In the genomic region with DNA sequence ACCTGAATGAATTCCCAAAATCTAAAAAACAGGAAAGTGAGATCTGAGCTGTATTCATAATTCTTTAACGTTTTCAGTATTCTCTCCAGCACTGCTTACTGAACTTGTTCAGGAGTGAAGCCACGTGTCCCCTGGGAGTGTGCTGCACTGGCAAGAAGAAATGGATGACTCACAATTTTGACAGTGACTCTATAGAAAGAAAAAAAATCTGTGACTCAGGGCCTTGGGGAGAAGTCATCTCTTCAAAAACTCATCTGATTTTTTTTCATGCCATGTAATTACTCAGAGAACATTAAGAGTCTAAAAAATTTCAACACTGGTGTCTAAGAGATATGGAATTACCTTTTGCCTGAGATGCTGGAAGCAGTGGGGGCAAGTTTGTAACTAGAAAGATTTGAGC, we compare ENCODE assay signal across 10 cellular contexts. TPM values are rescaled to one million over a fixed set of nuclear protein-coding genes. Genes with fewer than 3 reads are reported as not detected.
DNase-seq lines count a peak whose midpoint lies in the region; ATAC-seq, FAIRE-seq and TF ChIP-seq lines count a peak whose summit lies in the region.
"Had no signal": no experiment of that assay in that cellular context is flagged by ENCODE, and none has a peak within 500 bp of the region (broad histone marks: within the 10 kb centered on the region; RNA-seq: fewer than 3 reads in every experiment).

No MANE protein-coding gene starts in this region.

- H3K4me3 Mint-ChIP-seq in glutamatergic neuron (ENCODE audit: unreplicated experiment), result no peak overlapping the region
- no peak overlapping the region for H3K4me3 Mint-ChIP-seq in type B pancreatic cell
- H3K4me3 Mint-ChIP-seq: activated T-helper 1 cell treated with anti-CD3 and anti-CD28 coated beads, Interleukin-12 subunit alpha, Interleukin-12 subunit beta, Interleukin-2, Interleukin-4 antibody, amounts not matched to agents 30 ng/mL and 10 ng/mL and 1 ng/mL, durations not matched to agents 14 hours and 24 hours and 36 hours had no signal

- H3K27ac Mint-ChIP-seq in glutamatergic neuron (ENCODE audit: unreplicated experiment) (no peak overlapping the region), type B pancreatic cell (no peak overlapping the region)
- H3K27ac Mint-ChIP-seq: activated T-helper 1 cell treated with anti-CD3 and anti-CD28 coated beads, Interleukin-12 subunit alpha, Interleukin-12 subunit beta, Interleukin-2, Interleukin-4 antibody, amounts not matched to agents 30 ng/mL and 10 ng/mL and 1 ng/mL, durations not matched to agents 14 hours and 24 hours and 36 hours had no signal

- H3K4me1 Mint-ChIP-seq in glutamatergic neuron (ENCODE audit: low read depth, unreplicated experiment) (peaks cover 17% of the 10 kb centered on the region), type B pancreatic cell (ENCODE audit: unreplicated experiment) (peaks cover 13% of the 10 kb centered on the region)

- peaks cover 4% of the 10 kb centered on the region for H3K27me3 Mint-ChIP-seq in glutamatergic neuron (ENCODE audit: unreplicated experiment)
- H3K27me3 Mint-ChIP-seq in type B pancreatic cell, result peaks cover 5% of the 10 kb centered on the region

- DNase-seq in AG08395 (ENCODE audit: low spot score) (peak; percentile 91), H4 (ENCODE audit: low spot score) (peak; percentile 79), RCC 7860 (ENCODE audit: low spot score) (peak; percentile 80), glutamatergic neuron (peak; percentile 54), KG1 (lab: John Stamatoyannopoulos, UW) (no peak), NCI-H1694 treated with DMSO at 0.1 percent for 48 hours (lab: John Stamatoyannopoulos, UW) (no peak), type B pancreatic cell (ENCODE audit: extremely low spot score, unreplicated experiment) (no peak)
- DNase-seq: NCI-H1092 treated with DMSO at 0.1 percent for 48 hours had no signal

- ATAC-seq in HG02885 (IDR thresholded peaks at IDR 0.05; ENCODE audit: poor library complexity, unreplicated experiment), result no peak

- TF ChIP-seq CTCF in glutamatergic neuron (IDR thresholded peaks at IDR 0.05; ENCODE audit: partially characterized antibody, unreplicated experiment) (no peak), type B pancreatic cell (conservative IDR thresholded peaks at IDR 0.05) (no peak)

- peak; percentile 93 for FAIRE-seq in RCC 7860 (lab: Jason Lieb, UNC)

- H3K9me3 Mint-ChIP-seq in glutamatergic neuron (ENCODE audit: unreplicated experiment), result no peaks in the 10 kb centered on the region
- no peaks in the 10 kb centered on the region for H3K9me3 Mint-ChIP-seq in type B pancreatic cell
- H3K9me3 Mint-ChIP-seq: activated T-helper 1 cell treated with anti-CD3 and anti-CD28 coated beads, Interleukin-12 subunit alpha, Interleukin-12 subunit beta, Interleukin-2, Interleukin-4 antibody, amounts not matched to agents 30 ng/mL and 10 ng/mL and 1 ng/mL, durations not matched to agents 14 hours and 24 hours and 36 hours had no signal

- H3K36me3 Mint-ChIP-seq in glutamatergic neuron (ENCODE audit: unreplicated experiment) (peaks cover 5% of the 10 kb centered on the region), type B pancreatic cell (no peaks in the 10 kb centered on the region)

RNA-seq across cellular contexts. Expression of gene ANKEF1, which starts 39.7 kb away (rescaled TPM):
- 4.1 and 4.4 TPM in 2 replicates for total RNA-seq in H4 (2014; rRNA removed; shearing (Covaris generic))
- total RNA-seq in glutamatergic neuron (ENCODE audit: unreplicated experiment) (4.3 TPM), type B pancreatic cell (ENCODE audit: low replicate concordance) (5.9 and 8.1 TPM in 2 replicates)

Comparison
In these comparisons a context has a peak if more than half of its experiments do, and no peak if none do; other contexts are left out.
1. DNase-seq: peak in AG08395 (single experiment), H4 (single experiment), RCC 7860 (single experiment) and glutamatergic neuron (single experiment); none in KG1 (single experiment), NCI-H1694 treated with DMSO at 0.1 percent for 48 hours (single experiment) and type B pancreatic cell (single experiment).